Comparison of ENCODE assay signal across 2 cellular contexts in the genomic region with DNA sequence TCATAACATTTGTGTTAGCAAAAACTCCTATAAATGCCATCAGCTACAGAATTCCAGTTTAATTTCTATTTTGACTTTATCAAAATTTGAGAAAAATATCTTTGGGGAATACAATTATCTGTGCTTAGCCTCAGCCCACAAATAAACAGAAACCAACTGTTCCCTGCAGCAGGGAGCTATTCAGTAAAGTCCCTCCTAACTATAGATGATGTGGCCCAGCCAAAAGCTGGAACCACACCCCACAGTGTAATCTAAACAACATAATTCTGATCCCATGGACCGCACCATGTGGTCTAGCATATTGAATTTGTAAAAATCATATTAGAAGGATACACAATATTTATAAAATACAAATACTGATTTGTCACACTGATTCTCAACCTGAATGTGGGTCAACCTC.
TF ChIP-seq lines count a peak whose summit lies in the region.

No MANE protein-coding gene starts in this region.

TF ChIP-seq in HEK293, 187 proteins besides CTCF, POLR2A, EP300 and RAD21 (continued from another document):
- TF ChIP-seq, protein P1, sequence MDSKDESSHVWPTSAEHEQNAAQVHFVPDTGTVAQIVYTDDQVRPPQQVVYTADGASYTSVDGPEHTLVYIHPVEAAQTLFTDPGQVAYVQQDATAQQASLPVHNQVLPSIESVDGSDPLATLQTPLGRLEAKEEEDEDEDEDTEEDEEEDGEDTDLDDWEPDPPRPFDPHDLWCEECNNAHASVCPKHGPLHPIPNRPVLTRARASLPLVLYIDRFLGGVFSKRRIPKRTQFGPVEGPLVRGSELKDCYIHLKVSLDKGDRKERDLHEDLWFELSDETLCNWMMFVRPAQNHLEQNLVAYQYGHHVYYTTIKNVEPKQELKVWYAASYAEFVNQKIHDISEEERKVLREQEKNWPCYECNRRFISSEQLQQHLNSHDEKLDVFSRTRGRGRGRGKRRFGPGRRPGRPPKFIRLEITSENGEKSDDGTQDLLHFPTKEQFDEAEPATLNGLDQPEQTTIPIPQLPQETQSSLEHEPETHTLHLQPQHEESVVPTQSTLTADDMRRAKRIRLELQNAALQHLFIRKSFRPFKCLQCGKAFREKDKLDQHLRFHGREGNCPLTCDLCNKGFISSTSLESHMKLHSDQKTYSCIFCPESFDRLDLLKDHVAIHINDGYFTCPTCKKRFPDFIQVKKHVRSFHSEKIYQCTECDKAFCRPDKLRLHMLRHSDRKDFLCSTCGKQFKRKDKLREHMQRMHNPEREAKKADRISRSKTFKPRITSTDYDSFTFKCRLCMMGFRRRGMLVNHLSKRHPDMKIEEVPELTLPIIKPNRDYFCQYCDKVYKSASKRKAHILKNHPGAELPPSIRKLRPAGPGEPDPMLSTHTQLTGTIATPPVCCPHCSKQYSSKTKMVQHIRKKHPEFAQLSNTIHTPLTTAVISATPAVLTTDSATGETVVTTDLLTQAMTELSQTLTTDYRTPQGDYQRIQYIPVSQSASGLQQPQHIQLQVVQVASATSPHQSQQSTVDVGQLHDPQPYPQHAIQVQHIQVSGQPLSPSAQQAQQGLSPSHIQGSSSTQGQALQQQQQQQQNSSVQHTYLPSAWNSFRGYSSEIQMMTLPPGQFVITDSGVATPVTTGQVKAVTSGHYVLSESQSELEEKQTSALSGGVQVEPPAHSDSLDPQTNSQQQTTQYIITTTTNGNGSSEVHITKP (tag by site-specific recombination; IDR thresholded peaks at IDR 0.05), result 0 out of 2 replicates have a peak, but pooled peaks have one; percentile 14
- TF ChIP-seq ZSCAN16 (tag by site-specific recombination; IDR thresholded peaks at IDR 0.05) (no peak), ZNF777 (tag by site-specific recombination; IDR thresholded peaks at IDR 0.05; ENCODE audit: borderline replicate concordance) (no peak), TCF7L2 (IDR thresholded peaks at IDR 0.05; ENCODE audit: borderline replicate concordance, low read depth, low read length) (no peak)
- TF ChIP-seq, protein P2, sequence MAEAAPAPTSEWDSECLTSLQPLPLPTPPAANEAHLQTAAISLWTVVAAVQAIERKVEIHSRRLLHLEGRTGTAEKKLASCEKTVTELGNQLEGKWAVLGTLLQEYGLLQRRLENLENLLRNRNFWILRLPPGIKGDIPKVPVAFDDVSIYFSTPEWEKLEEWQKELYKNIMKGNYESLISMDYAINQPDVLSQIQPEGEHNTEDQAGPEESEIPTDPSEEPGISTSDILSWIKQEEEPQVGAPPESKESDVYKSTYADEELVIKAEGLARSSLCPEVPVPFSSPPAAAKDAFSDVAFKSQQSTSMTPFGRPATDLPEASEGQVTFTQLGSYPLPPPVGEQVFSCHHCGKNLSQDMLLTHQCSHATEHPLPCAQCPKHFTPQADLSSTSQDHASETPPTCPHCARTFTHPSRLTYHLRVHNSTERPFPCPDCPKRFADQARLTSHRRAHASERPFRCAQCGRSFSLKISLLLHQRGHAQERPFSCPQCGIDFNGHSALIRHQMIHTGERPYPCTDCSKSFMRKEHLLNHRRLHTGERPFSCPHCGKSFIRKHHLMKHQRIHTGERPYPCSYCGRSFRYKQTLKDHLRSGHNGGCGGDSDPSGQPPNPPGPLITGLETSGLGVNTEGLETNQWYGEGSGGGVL (tag by site-specific recombination; IDR thresholded peaks at IDR 0.05), result no peak
TF ChIP-seq in HEK293: peak in this region for 1.

TF ChIP-seq in IMR-90, 13 proteins besides CTCF, POLR2A, EP300 and RAD21 (continued from another document):
- TF ChIP-seq, protein P3, sequence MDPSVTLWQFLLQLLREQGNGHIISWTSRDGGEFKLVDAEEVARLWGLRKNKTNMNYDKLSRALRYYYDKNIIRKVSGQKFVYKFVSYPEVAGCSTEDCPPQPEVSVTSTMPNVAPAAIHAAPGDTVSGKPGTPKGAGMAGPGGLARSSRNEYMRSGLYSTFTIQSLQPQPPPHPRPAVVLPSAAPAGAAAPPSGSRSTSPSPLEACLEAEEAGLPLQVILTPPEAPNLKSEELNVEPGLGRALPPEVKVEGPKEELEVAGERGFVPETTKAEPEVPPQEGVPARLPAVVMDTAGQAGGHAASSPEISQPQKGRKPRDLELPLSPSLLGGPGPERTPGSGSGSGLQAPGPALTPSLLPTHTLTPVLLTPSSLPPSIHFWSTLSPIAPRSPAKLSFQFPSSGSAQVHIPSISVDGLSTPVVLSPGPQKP (IDR thresholded peaks at IDR 0.05; ENCODE audit: borderline replicate concordance, low read depth, low read length), result no peak
- TF ChIP-seq CEBPB (IDR thresholded peaks at IDR 0.05; ENCODE audit: low read depth, low read length) (no peak), SMC3 (IDR thresholded peaks at IDR 0.05; ENCODE audit: low read depth, low read length) (no peak), MAZ (IDR thresholded peaks at IDR 0.05; ENCODE audit: borderline replicate concordance, low read depth, low read length) (no peak), MAFK (IDR thresholded peaks at IDR 0.05; ENCODE audit: low read depth, low read length) (no peak), FOS (IDR thresholded peaks at IDR 0.05; ENCODE audit: low read depth, low read length) (no peak), MXI1 (IDR thresholded peaks at IDR 0.05; ENCODE audit: borderline replicate concordance, low read depth, low read length) (no peak)
- TF ChIP-seq, protein P4, sequence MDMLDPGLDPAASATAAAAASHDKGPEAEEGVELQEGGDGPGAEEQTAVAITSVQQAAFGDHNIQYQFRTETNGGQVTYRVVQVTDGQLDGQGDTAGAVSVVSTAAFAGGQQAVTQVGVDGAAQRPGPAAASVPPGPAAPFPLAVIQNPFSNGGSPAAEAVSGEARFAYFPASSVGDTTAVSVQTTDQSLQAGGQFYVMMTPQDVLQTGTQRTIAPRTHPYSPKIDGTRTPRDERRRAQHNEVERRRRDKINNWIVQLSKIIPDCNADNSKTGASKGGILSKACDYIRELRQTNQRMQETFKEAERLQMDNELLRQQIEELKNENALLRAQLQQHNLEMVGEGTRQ (IDR thresholded peaks at IDR 0.05; ENCODE audit: low read depth, low read length), result no peak
